In the genomic region with DNA sequence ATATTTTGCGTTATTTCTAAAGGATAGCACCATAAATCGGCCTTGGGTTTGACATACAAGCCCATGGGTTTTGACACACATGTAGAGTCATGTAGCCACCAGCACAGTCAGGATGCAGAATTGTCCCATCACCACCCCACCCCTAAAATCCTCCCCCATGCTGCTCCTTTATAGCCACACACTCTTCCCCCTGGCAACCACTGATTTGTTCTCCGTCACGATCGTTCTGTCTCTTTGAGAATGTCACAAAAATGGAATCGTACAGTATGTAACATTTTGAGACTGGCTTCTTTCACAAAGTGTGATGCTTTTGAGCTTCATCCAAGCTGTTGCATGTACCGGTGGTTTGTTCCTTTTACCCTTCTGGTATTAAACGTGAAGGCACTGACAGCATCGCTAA, we compare ENCODE assay signal across 16 cellular contexts. TPM values are rescaled to one million over a fixed set of nuclear protein-coding genes. Genes with fewer than 3 reads are reported as not detected.
DNase-seq lines count a peak whose midpoint lies in the region; ATAC-seq and TF ChIP-seq lines count a peak whose summit lies in the region.
"Had no signal": no experiment of that assay in that cellular context is flagged by ENCODE, and none has a peak within 500 bp of the region (broad histone marks: within the 10 kb centered on the region; RNA-seq: fewer than 3 reads in every experiment).

No MANE protein-coding gene starts in this region.

- H3K4me1 ChIP-seq in GM23338 (ENCODE audit: insufficient read depth) = no peaks in the 10 kb centered on the region
- no peaks in the 10 kb centered on the region for H3K4me1 ChIP-seq in CD8-positive, alpha-beta T cell (ENCODE audit: insufficient read depth, low read length)

- intact Hi-C loops in CD8-positive, alpha-beta T cell (cut with DNase I, micrococcal nuclease) = no loop called here

- H3K4me1 Mint-ChIP-seq in activated CD8-positive, alpha-beta memory T cell treated with anti-CD3 and anti-CD28 coated beads, Interleukin-2, amount 10 ng/mL, durations not matched to agents 7 days and 5 days = peaks cover 2% of the 10 kb centered on the region
- peaks cover 33% of the 10 kb centered on the region for H3K4me1 Mint-ChIP-seq in glutamatergic neuron (ENCODE audit: low read depth, unreplicated experiment)
- peaks cover 2% of the 10 kb centered on the region for H3K4me1 Mint-ChIP-seq in osteocyte (ENCODE audit: unreplicated experiment)
- peaks cover 5% of the 10 kb centered on the region; the same call in 2 of the 3 replicates for H3K4me1 Mint-ChIP-seq in GM23338
- H3K4me1 Mint-ChIP-seq in CD8-positive, alpha-beta T cell (ENCODE audit: low read depth) = no peaks in the 10 kb centered on the region

- no peaks in the 10 kb centered on the region for H3K79me2 ChIP-seq in GM23338 (replicated peaks; ENCODE audit: insufficient read depth)

- TF ChIP-seq CTCF in glutamatergic neuron (IDR thresholded peaks at IDR 0.05; ENCODE audit: partially characterized antibody, unreplicated experiment) (no peak), osteocyte (IDR thresholded peaks at IDR 0.05) (no peak), GM23338 (conservative IDR thresholded peaks at IDR 0.05; ENCODE audit: low read depth in 2 of 2) (no peak)
- TF ChIP-seq CTCF in CD8-positive, alpha-beta T cell (IDR thresholded peaks at IDR 0.05) = no peak

- H3F3A ChIP-seq in GM23338 (replicated peaks; ENCODE audit: low read depth) = no peaks in the 10 kb centered on the region

- H3K27ac ChIP-seq in GM23338 (ENCODE audit: low read depth) = no peak overlapping the region
- H3K27ac ChIP-seq in CD8-positive, alpha-beta T cell (ENCODE audit: low read depth, low read length) = no peak overlapping the region
- H3K27ac ChIP-seq: BLaER1 treated with 17β-estradiol and CSF1 and Interleukin-3, amounts not matched to agents 10 nM and 100 nM; HL-60 had no signal

- no peaks in the 10 kb centered on the region for H4K20me1 ChIP-seq in GM23338 (replicated peaks; ENCODE audit: insufficient read depth)
- H4K20me1 ChIP-seq: BLaER1 treated with 17β-estradiol and CSF1 and Interleukin-3, amounts not matched to agents 10 nM and 100 nM had no signal

- H3K27me3 ChIP-seq in GM23338 (ENCODE audit: insufficient read depth) = no peaks in the 10 kb centered on the region
- no peaks in the 10 kb centered on the region for H3K27me3 ChIP-seq in CD8-positive, alpha-beta T cell (ENCODE audit: insufficient read depth, low read length)
- H3K27me3 ChIP-seq: BLaER1 treated with 17β-estradiol and CSF1 and Interleukin-3, amounts not matched to agents 10 nM and 100 nM had no signal

- no peaks in the 10 kb centered on the region for H3K9me3 Mint-ChIP-seq in activated CD8-positive, alpha-beta memory T cell treated with anti-CD3 and anti-CD28 coated beads, Interleukin-2, amount 10 ng/mL, durations not matched to agents 7 days and 5 days (ENCODE audit: low read depth)
- peaks cover 8% of the 10 kb centered on the region for H3K9me3 Mint-ChIP-seq in glutamatergic neuron (ENCODE audit: unreplicated experiment)
- H3K9me3 Mint-ChIP-seq in osteocyte (ENCODE audit: unreplicated experiment) = peaks cover 3% of the 10 kb centered on the region
- peaks cover 3% of the 10 kb centered on the region for H3K9me3 Mint-ChIP-seq in GM23338
- no peaks in the 10 kb centered on the region for H3K9me3 Mint-ChIP-seq in CD8-positive, alpha-beta T cell

- H3K9me3 ChIP-seq in CD8-positive, alpha-beta T cell (ENCODE audit: low read length) = no peaks in the 10 kb centered on the region
- H3K9me3 ChIP-seq: BLaER1 treated with 17β-estradiol and CSF1 and Interleukin-3, amounts not matched to agents 10 nM and 100 nM had no signal

- H3K36me3 Mint-ChIP-seq in activated CD8-positive, alpha-beta memory T cell treated with anti-CD3 and anti-CD28 coated beads, Interleukin-2, amount 10 ng/mL, durations not matched to agents 7 days and 5 days = no peaks in the 10 kb centered on the region
- H3K36me3 Mint-ChIP-seq in glutamatergic neuron (ENCODE audit: unreplicated experiment) = peaks cover 4% of the 10 kb centered on the region
- no peaks in the 10 kb centered on the region for H3K36me3 Mint-ChIP-seq in osteocyte (ENCODE audit: unreplicated experiment)
- H3K36me3 Mint-ChIP-seq in GM23338 (ENCODE audit: low read depth) = no peaks in the 10 kb centered on the region
- H3K36me3 Mint-ChIP-seq in CD8-positive, alpha-beta T cell = no peaks in the 10 kb centered on the region
- H3K36me3 Mint-ChIP-seq: CD4-positive, CD25-positive, alpha-beta regulatory T cell had no signal

- peak; percentile 22 for DNase-seq in activated CD8-positive, alpha-beta memory T cell treated with anti-CD3 and anti-CD28 coated beads, Interleukin-2, amount 10 ng/mL, durations not matched to agents 7 days and 5 days
- DNase-seq in activated CD8-positive, alpha-beta memory T cell treated with anti-CD3 and anti-CD28 coated beads, Interleukin-2, amount 50 U/mL, for 4 hours = no peak
- DNase-seq in glutamatergic neuron = no peak
- DNase-seq in osteocyte (ENCODE audit: extremely low spot score, unreplicated experiment) = peak; percentile 40
- peak; percentile 14 for DNase-seq in ureter (ENCODE audit: low spot score)
- no peak for DNase-seq in NCI-H146 treated with DMSO at 0.1 percent for 48 hours (lab: John Stamatoyannopoulos, UW; ENCODE audit: unreplicated experiment)
- DNase-seq in GM23338 (ENCODE audit: low spot score) = no peak
- no peak for DNase-seq in CD8-positive, alpha-beta T cell
- DNase-seq: 8988T; AML-193; Calu3; CD4-positive, CD25-positive, alpha-beta regulatory T cell; DMS 273 treated with DMSO at 0.1 percent for 48 hours had no signal

- no peak overlapping the region for H3K4me3 ChIP-seq in GM23338
- H3K4me3 ChIP-seq in CD8-positive, alpha-beta T cell (ENCODE audit: low read depth, low read length) = no peak overlapping the region
- H3K4me3 ChIP-seq: BLaER1 treated with 17β-estradiol and CSF1 and Interleukin-3, amounts not matched to agents 10 nM and 100 nM had no signal

- H3K27ac Mint-ChIP-seq in activated CD8-positive, alpha-beta memory T cell treated with anti-CD3 and anti-CD28 coated beads, Interleukin-2, amount 10 ng/mL, durations not matched to agents 7 days and 5 days = no peak overlapping the region
- peak overlapping the region; percentile 65 for H3K27ac Mint-ChIP-seq in glutamatergic neuron (ENCODE audit: unreplicated experiment)
- H3K27ac Mint-ChIP-seq in osteocyte (ENCODE audit: unreplicated experiment) = no peak overlapping the region
- H3K27ac Mint-ChIP-seq in GM23338 = no peak overlapping the region
- no peak overlapping the region for H3K27ac Mint-ChIP-seq in CD8-positive, alpha-beta T cell
- H3K27ac Mint-ChIP-seq: CD4-positive, CD25-positive, alpha-beta regulatory T cell had no signal

- H3K9me2 ChIP-seq in GM23338 (ENCODE audit: insufficient read depth) = 0 out of 2 replicates have a peak, but pooled peaks cover 4% of the 10 kb centered on the region

- no peak overlapping the region for H3K4me2 ChIP-seq in GM23338

- no peak for ATAC-seq in activated CD8-positive, alpha-beta memory T cell treated with anti-CD3 and anti-CD28 coated beads, Interleukin-2, amount 10 ng/mL, durations not matched to agents 7 days and 5 days
- ATAC-seq in GM23338 = no peak
- ATAC-seq in CD8-positive, alpha-beta T cell = no peak
- ATAC-seq: HCT116 had no signal

- H2AFZ ChIP-seq in GM23338 = no peak overlapping the region

- H3K27me3 Mint-ChIP-seq in activated CD8-positive, alpha-beta memory T cell treated with anti-CD3 and anti-CD28 coated beads, Interleukin-2, amount 10 ng/mL, durations not matched to agents 7 days and 5 days = peaks cover 23% of the 10 kb centered on the region
- H3K27me3 Mint-ChIP-seq in glutamatergic neuron (ENCODE audit: unreplicated experiment) = peaks cover 11% of the 10 kb centered on the region
- H3K27me3 Mint-ChIP-seq in osteocyte (ENCODE audit: unreplicated experiment) = peaks cover 34% of the 10 kb centered on the region
- H3K27me3 Mint-ChIP-seq in GM23338 (ENCODE audit: insufficient read depth, low read depth, poor library complexity) = peaks cover 5% of the 10 kb centered on the region
- H3K27me3 Mint-ChIP-seq in CD8-positive, alpha-beta T cell (ENCODE audit: low read depth) = no peaks in the 10 kb centered on the region
- H3K27me3 Mint-ChIP-seq: CD4-positive, CD25-positive, alpha-beta regulatory T cell had no signal

- H3K4me3 Mint-ChIP-seq in activated CD8-positive, alpha-beta memory T cell treated with anti-CD3 and anti-CD28 coated beads, Interleukin-2, amount 10 ng/mL, durations not matched to agents 7 days and 5 days = no peak overlapping the region
- H3K4me3 Mint-ChIP-seq in glutamatergic neuron (ENCODE audit: unreplicated experiment) (no peak overlapping the region), osteocyte (ENCODE audit: unreplicated experiment) (no peak overlapping the region), GM23338 (no peak overlapping the region)
- H3K4me3 Mint-ChIP-seq in CD8-positive, alpha-beta T cell = no peak overlapping the region
- H3K4me3 Mint-ChIP-seq: CD4-positive, CD25-positive, alpha-beta regulatory T cell had no signal

- CTCF ChIA-PET in activated CD8-positive, alpha-beta memory T cell treated with anti-CD3 and anti-CD28 coated beads, Interleukin-2, amount 10 ng/mL, durations not matched to agents 7 days and 5 days (lab: Charles Lee) = no interaction called here
- CTCF ChIA-PET in CD8-positive, alpha-beta T cell (lab: Charles Lee) = no interaction called here

- POLR2A ChIA-PET in CD8-positive, alpha-beta T cell (lab: Charles Lee) = interaction anchor here (0.6 kb wide), 1 partner anchor 560 kb away, joined by 3 read pairs; no protein-coding TSS in a partner anchor

- no peaks in the 10 kb centered on the region for H3K36me3 ChIP-seq in GM23338 (ENCODE audit: insufficient read depth)
- H3K36me3 ChIP-seq in CD8-positive, alpha-beta T cell (ENCODE audit: insufficient read depth, low read length) = no peaks in the 10 kb centered on the region
- H3K36me3 ChIP-seq: BLaER1 treated with 17β-estradiol and CSF1 and Interleukin-3, amounts not matched to agents 10 nM and 100 nM had no signal

TF ChIP-seq in GM23338, 12 proteins besides CTCF, POLR2A, EP300 and RAD21 (continues in another document):
- TF ChIP-seq ETS1 (IDR thresholded peaks at IDR 0.05) (no peak), ZNF331 (CRISPR knock-in tag; IDR thresholded peaks at IDR 0.05; ENCODE audit: low read depth) (no peak)

RNA-seq across cellular contexts. Expression of gene CRACDL, which starts 39.1 kb away (rescaled TPM):
- under 1 TPM; 0.18 to 0.35 TPM for total RNA-seq in activated CD8-positive, alpha-beta memory T cell treated with anti-CD3 and anti-CD28 coated beads, Interleukin-2, amount 10 ng/mL, durations not matched to agents 7 days and 5 days
- 2.1 TPM for total RNA-seq in glutamatergic neuron (ENCODE audit: unreplicated experiment)
- 0.57 and 1.3 TPM in 2 replicates for total RNA-seq in osteocyte
- 25.5 TPM for total RNA-seq in ureter
- total RNA-seq in GM23338 (2014; rRNA removed; shearing (Covaris generic)) = 0.14 and 0.85 TPM in 2 replicates
- 0.16 and 0.50 TPM in 2 replicates for polyA plus RNA-seq in GM23338 (2016; fragmentation: Nextera tagmentation; extraction: Ambion mirVana)
- total RNA-seq in CD8-positive, alpha-beta T cell = under 1 TPM; 0.75 to 0.84 TPM

Comparison
In these comparisons a context has a peak if more than half of its experiments do, and no peak if none do; other contexts are left out.
1. DNase-seq: peak in activated CD8-positive, alpha-beta memory T cell treated with anti-CD3 and anti-CD28 coated beads, Interleukin-2, amount 10 ng/mL, durations not matched to agents 7 days and 5 days (single experiment), osteocyte (single experiment) and ureter (single experiment); none in activated CD8-positive, alpha-beta memory T cell treated with anti-CD3 and anti-CD28 coated beads, Interleukin-2, amount 50 U/mL, for 4 hours (single experiment), glutamatergic neuron (single experiment), NCI-H146 treated with DMSO at 0.1 percent for 48 hours (single experiment), GM23338 (single experiment) and CD8-positive, alpha-beta T cell (0 of 7).